Comparison of ENCODE assay signal across 2 cellular contexts in the genomic region with DNA sequence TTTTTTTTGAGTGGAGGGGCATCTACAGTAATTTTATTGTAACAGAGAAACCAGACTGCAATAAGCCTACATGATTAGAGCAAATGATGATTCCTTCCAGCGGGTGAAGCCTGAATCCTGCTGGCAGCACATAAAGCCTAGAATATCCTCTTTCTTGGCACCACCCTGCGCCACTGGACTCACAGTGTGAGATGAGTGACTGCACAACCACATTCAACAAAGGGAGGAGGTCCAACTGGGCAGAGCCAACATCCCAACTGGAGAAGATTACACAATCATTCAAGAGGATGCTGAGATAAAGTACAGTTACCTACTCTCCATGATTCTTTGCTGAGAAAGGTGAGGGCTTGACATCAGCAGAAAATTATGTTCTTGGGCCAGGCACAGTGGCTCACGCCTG.
A peak's percentile ranks its signal among the peaks of the same experiment; 100 is the strongest.
TF ChIP-seq lines count a peak whose summit lies in the region.

No MANE protein-coding gene starts in this region.

TF ChIP-seq in IMR-90, 13 proteins besides CTCF, POLR2A, EP300 and RAD21:
- TF ChIP-seq SMC3 (IDR thresholded peaks at IDR 0.05; ENCODE audit: low read depth, low read length) (no peak), FOS (IDR thresholded peaks at IDR 0.05; ENCODE audit: low read depth, low read length) (no peak), CEBPB (IDR thresholded peaks at IDR 0.05; ENCODE audit: low read depth, low read length) (0 out of 2 replicates have a peak, but pooled peaks have one; percentile 48), MAFK (IDR thresholded peaks at IDR 0.05; ENCODE audit: low read depth, low read length) (no peak), RFX5 (IDR thresholded peaks at IDR 0.05; ENCODE audit: low read depth, low read length) (no peak), MXI1 (IDR thresholded peaks at IDR 0.05; ENCODE audit: borderline replicate concordance, low read depth, low read length) (no peak), BHLHE40 (IDR thresholded peaks at IDR 0.05; ENCODE audit: low read depth, low read length) (no peak)
- TF ChIP-seq, protein P1, sequence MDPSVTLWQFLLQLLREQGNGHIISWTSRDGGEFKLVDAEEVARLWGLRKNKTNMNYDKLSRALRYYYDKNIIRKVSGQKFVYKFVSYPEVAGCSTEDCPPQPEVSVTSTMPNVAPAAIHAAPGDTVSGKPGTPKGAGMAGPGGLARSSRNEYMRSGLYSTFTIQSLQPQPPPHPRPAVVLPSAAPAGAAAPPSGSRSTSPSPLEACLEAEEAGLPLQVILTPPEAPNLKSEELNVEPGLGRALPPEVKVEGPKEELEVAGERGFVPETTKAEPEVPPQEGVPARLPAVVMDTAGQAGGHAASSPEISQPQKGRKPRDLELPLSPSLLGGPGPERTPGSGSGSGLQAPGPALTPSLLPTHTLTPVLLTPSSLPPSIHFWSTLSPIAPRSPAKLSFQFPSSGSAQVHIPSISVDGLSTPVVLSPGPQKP (IDR thresholded peaks at IDR 0.05; ENCODE audit: borderline replicate concordance, low read depth, low read length), result no peak

TF ChIP-seq in K562, 482 proteins besides CTCF, POLR2A, EP300 and RAD21:
- TF ChIP-seq CEBPB (tag; IDR thresholded peaks at IDR 0.05) (0 out of 2 replicates have a peak, but pooled peaks have one; percentile 22), EGR1 (conservative IDR thresholded peaks at IDR 0.05) (no peak)
